8 cellular contexts compared by ENCODE assay signal in genomic region chr7:77536413-77537135, GRCh38. TPM values are rescaled to one million over a fixed set of nuclear protein-coding genes. Genes with fewer than 3 reads are reported as not detected.
DNase-seq lines count a peak whose midpoint lies in the region; FAIRE-seq and TF ChIP-seq lines count a peak whose summit lies in the region.

No MANE protein-coding gene starts in this region.

- H3K27me3 Mint-ChIP-seq in HFFc6 (ENCODE audit: insufficient read depth): peaks cover 2% of the 10 kb centered on the region; the same call in 1 of the 2 replicates

- peaks cover 4% of the 10 kb centered on the region for H3K4me1 ChIP-seq in SJCRH30
- peaks cover 40 to 50% of the 10 kb centered on the region in 2 experiments for H3K4me1 ChIP-seq in neutrophil (ENCODE audit: control insufficient read depth in 1 of 2, insufficient read depth in 1 of 2, low read depth in 1 of 2, low read length in 1 of 2)
- H3K4me1 ChIP-seq in subcutaneous abdominal adipose tissue (ENCODE audit: control insufficient read depth in 5 of 5, insufficient read depth in 5 of 5, low read length in 5 of 5): peaks cover 2 to 34% (median 24%) of the 10 kb centered on the region in 5 donors

- H3K36me3 ChIP-seq in GM06990 (ENCODE audit: control insufficient read depth, insufficient read depth, low read length): no peaks in the 10 kb centered on the region
- peaks cover 6% of the 10 kb centered on the region for H3K36me3 ChIP-seq in SJCRH30
- no peaks in the 10 kb centered on the region for H3K36me3 ChIP-seq in neutrophil
- H3K36me3 ChIP-seq in subcutaneous abdominal adipose tissue (ENCODE audit: control insufficient read depth in 5 of 5, insufficient read depth in 5 of 5, low read length in 5 of 5): no peaks in the 10 kb centered on the region

- H3K4me3 ChIP-seq in GM06990 (replicated peaks; ENCODE audit: low read depth, low read length) (peak overlapping the region; percentile 87), SJCRH30 (peak overlapping the region; percentile 98), neutrophil (ENCODE audit: low read depth in 1 of 2, low read length in 1 of 2) (peak overlapping the region; percentile 82 to 98), subcutaneous abdominal adipose tissue (ENCODE audit: low read depth in 1 of 5, low read length in 5 of 5) (peak overlapping the region; percentile 67 to 95 (median 88))

- H3K9me3 Mint-ChIP-seq in HFFc6: peaks cover 8% of the 10 kb centered on the region; the same call in 1 of the 2 replicates

- peak overlapping the region; percentile 55 for H3K27ac ChIP-seq in SJCRH30
- peak overlapping the region; percentile 98 for H3K27ac ChIP-seq in neutrophil
- H3K27ac ChIP-seq in subcutaneous abdominal adipose tissue (ENCODE audit: low read depth, low read length): peak overlapping the region; percentile 89

- H3K9ac ChIP-seq in subcutaneous abdominal adipose tissue (ENCODE audit: low read length in 5 of 5): peak overlapping the region; percentile 70 to 88 (median 80)

- peak; percentile 97 for DNase-seq in GM06990 (ENCODE audit: extremely low read depth, insufficient read length)
- DNase-seq in HFFc6: peak; percentile 95
- DNase-seq in MV-4-11 (lab: John Stamatoyannopoulos, UW): peak; percentile 93
- DNase-seq in SJCRH30: peak; percentile 97
- DNase-seq in activated naive CD4-positive, alpha-beta T cell treated with Interleukin-2 at 50 U/mL for 16 hours: peak; percentile 97
- DNase-seq in frontal cortex (ENCODE audit: low spot score in 2 of 2): peak; percentile 99

- no peak for TF ChIP-seq CTCF in GM06990 (IDR thresholded peaks at IDR 0.05; ENCODE audit: insufficient read depth, low read length, poor library complexity, severe bottlenecking)
- TF ChIP-seq CTCF in HFFc6 (IDR thresholded peaks at IDR 0.05): no peak
- TF ChIP-seq CTCF in neutrophil (IDR thresholded peaks at IDR 0.05): peak; percentile 49

- peak overlapping the region; percentile 96 for H3K27ac Mint-ChIP-seq in HFFc6

- no peaks in the 10 kb centered on the region for H3K9me3 ChIP-seq in SJCRH30 (replicated peaks)
- H3K9me3 ChIP-seq in neutrophil: no peaks in the 10 kb centered on the region
- no peaks in the 10 kb centered on the region for H3K9me3 ChIP-seq in subcutaneous abdominal adipose tissue (ENCODE audit: control insufficient read depth in 5 of 5, low read length in 5 of 5)

- peaks cover 34% of the 10 kb centered on the region for H3K4me1 Mint-ChIP-seq in HFFc6 (ENCODE audit: low read depth)

- no peak for FAIRE-seq in frontal cortex (lab: Jason Lieb, UNC)

- H3K36me3 Mint-ChIP-seq in HFFc6 (ENCODE audit: low read depth): peaks cover 14% of the 10 kb centered on the region

- H3K4me3 Mint-ChIP-seq in HFFc6: peak overlapping the region; percentile 96

- H3K27me3 ChIP-seq in GM06990 (replicated peaks; ENCODE audit: control insufficient read depth, insufficient read depth, low read length): no peaks in the 10 kb centered on the region
- no peaks in the 10 kb centered on the region for H3K27me3 ChIP-seq in SJCRH30
- H3K27me3 ChIP-seq in neutrophil: no peaks in the 10 kb centered on the region
- no peaks in the 10 kb centered on the region for H3K27me3 ChIP-seq in subcutaneous abdominal adipose tissue (ENCODE audit: control insufficient read depth in 5 of 5, insufficient read depth in 4 of 5, low read length in 5 of 5)

RNA-seq across cellular contexts. Expression of gene PTPN12, which starts 0.5 kb away (rescaled TPM):
- 10 to 100 TPM; 50.7 to 62.1 (median 56.4) TPM for total RNA-seq in HFFc6 (2021; fragmentation: NEBNext Ultra II Directional; extraction: Animal tissue kit (Norgen Biotek cat#: 25700))
- 37.5 and 47.0 TPM in 2 replicates for total RNA-seq in SJCRH30 (2014; rRNA removed; shearing (Covaris generic))
- total RNA-seq in frontal cortex: 141 TPM

Comparison
In these comparisons a context has a peak if more than half of its experiments do, and no peak if none do; other contexts are left out.
1. Peak in every context shown above with its lines: DNase-seq, H3K4me3 ChIP-seq and H3K27ac ChIP-seq.